Comparison of ENCODE assay signal across 16 cellular contexts in genomic region chr5:14598225-14598624, GRCh38. TPM values are rescaled to one million over a fixed set of nuclear protein-coding genes. Genes with fewer than 3 reads are reported as not detected.
A peak's percentile ranks its signal among the peaks of the same experiment; 100 is the strongest.
DNase-seq lines count a peak whose midpoint lies in the region; ATAC-seq and TF ChIP-seq lines count a peak whose summit lies in the region.
"Had no signal": no experiment of that assay in that cellular context is flagged by ENCODE, and none has a peak within 500 bp of the region (broad histone marks: within the 10 kb centered on the region; RNA-seq: fewer than 3 reads in every experiment).

No MANE protein-coding gene starts in this region.

- no peaks in the 10 kb centered on the region for H3K4me1 Mint-ChIP-seq in type B pancreatic cell (ENCODE audit: unreplicated experiment)

- no peaks in the 10 kb centered on the region for H3K27me3 Mint-ChIP-seq in type B pancreatic cell
- H3K27me3 Mint-ChIP-seq: brain had no signal

- TF ChIP-seq CTCF in lower lobe of right lung (IDR thresholded peaks at IDR 0.05) (no peak), tibial nerve (IDR thresholded peaks at IDR 0.05) (no peak), type B pancreatic cell (conservative IDR thresholded peaks at IDR 0.05) (no peak)

- no peaks in the 10 kb centered on the region for H3K27me3 ChIP-seq in lower lobe of right lung (ENCODE audit: low read depth)
- no peaks in the 10 kb centered on the region for H3K27me3 ChIP-seq in tibial nerve
- H3K27me3 ChIP-seq: thyroid gland had no signal

- H3K36me3 Mint-ChIP-seq in type B pancreatic cell: peaks cover 5% of the 10 kb centered on the region

- no peak for TF ChIP-seq EP300 in tibial nerve (IDR thresholded peaks at IDR 0.05)

- H3K36me3 ChIP-seq in lower lobe of right lung (peaks cover 19% of the 10 kb centered on the region), tibial nerve (peaks cover 0 to 3% (median 0%) of the 10 kb centered on the region in 3 donors)
- H3K36me3 ChIP-seq: thyroid gland had no signal

- intact Hi-C loops in lower lobe of right lung (cut with DNase I): no loop called here

- DNase-seq in NOMO-1 treated with dmso at 0.1 percent for 144 hours (lab: John Stamatoyannopoulos, UW; ENCODE audit: unreplicated experiment) (peak; percentile 22), lower lobe of right lung (no peak), tibial nerve (ENCODE audit: low spot score in 2 of 2) (no peak), type B pancreatic cell (ENCODE audit: extremely low spot score, unreplicated experiment) (no peak), NCI-H526 treated with DMSO at 0.1 percent for 48 hours (lab: John Stamatoyannopoulos, UW) (no peak)
- DNase-seq: activated CD4-positive, CD25-positive, alpha-beta regulatory T cell; activated naive CD4-positive, alpha-beta T cell treated with Interleukin-2 at 50 U/mL for 16 hours; DMS53; NCI-H187 treated with DMSO at 0.1 percent for 48 hours; NCI-H510A treated with DMSO at 0.1 percent for 48 hours; stimulated activated CD4-positive, alpha-beta T cell treated with anti-CD3 and anti-CD28 coated beads, Interleukin-4, amount 100 ng/mL, for 1 hour; thyroid gland had no signal

- H3K27ac Mint-ChIP-seq in type B pancreatic cell: no peak overlapping the region

- no peaks in the 10 kb centered on the region for H3K9me3 Mint-ChIP-seq in type B pancreatic cell

- H3K4me3 ChIP-seq in lower lobe of right lung: no peak overlapping the region
- H3K4me3 ChIP-seq in tibial nerve: no peak overlapping the region
- H3K4me3 ChIP-seq: thyroid gland had no signal

- H3K9me3 ChIP-seq in lower lobe of right lung: no peaks in the 10 kb centered on the region
- H3K9me3 ChIP-seq in tibial nerve: no peaks in the 10 kb centered on the region
- H3K9me3 ChIP-seq: thyroid gland had no signal

- 50 to 51% methylated on average over 2 of the region's 2 CpGs for WGBS in tibial nerve, 2 donors

- H3K27ac ChIP-seq in lower lobe of right lung (no peak overlapping the region), tibial nerve (no peak overlapping the region)
- H3K27ac ChIP-seq: thyroid gland had no signal

- ATAC-seq in GM18519 (IDR thresholded peaks at IDR 0.05; ENCODE audit: low FRiP score, unreplicated experiment): peak; percentile 26
- peak; percentile 38 for ATAC-seq in GM21529 (IDR thresholded peaks at IDR 0.05; ENCODE audit: unreplicated experiment)
- peak; percentile 7 to 56 for ATAC-seq in lower lobe of right lung
- ATAC-seq: esophagus mucosa had no signal

- no peak overlapping the region for H3K4me3 Mint-ChIP-seq in type B pancreatic cell
- H3K4me3 Mint-ChIP-seq: brain had no signal

- H3K4me1 ChIP-seq in lower lobe of right lung: peaks cover 50% of the 10 kb centered on the region
- peaks cover 0 to 6% (median 0%) of the 10 kb centered on the region in 4 donors for H3K4me1 ChIP-seq in tibial nerve
- H3K4me1 ChIP-seq: thyroid gland had no signal

- no peak for TF ChIP-seq POLR2A in tibial nerve (IDR thresholded peaks at IDR 0.05)

RNA-seq across cellular contexts. Expression of gene OTULINL, which starts 16.6 kb away (rescaled TPM):
- total RNA-seq in lower lobe of right lung: 79.3 TPM
- 10 to 100 TPM in 1 of 4 donors, 1 to 10 TPM in 3; 3.8 to 12.3 (median 4.6) TPM for total RNA-seq in tibial nerve
- 7.1 and 11.4 TPM in 2 replicates for total RNA-seq in type B pancreatic cell (ENCODE audit: low replicate concordance)
